In the genomic region with DNA sequence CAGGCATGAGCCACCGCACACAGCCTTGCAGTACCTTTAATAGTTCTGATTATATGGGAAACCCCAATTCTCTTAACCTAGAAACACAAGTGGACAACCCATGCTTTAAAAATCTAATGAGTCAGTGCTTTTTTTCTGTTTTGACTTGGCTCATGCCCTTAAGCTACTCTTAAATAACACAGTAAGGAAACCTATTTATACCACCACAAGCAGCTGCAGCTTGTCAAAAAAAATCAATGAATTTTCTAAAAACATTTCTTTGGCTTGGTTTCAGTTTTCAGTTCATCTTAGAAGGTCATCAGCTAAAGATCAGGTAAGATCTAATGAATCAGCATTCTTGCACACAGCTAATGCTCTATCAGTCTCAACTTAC, we compare ENCODE assay signal across 9 cellular contexts.
DNase-seq lines count a peak whose midpoint lies in the region; ATAC-seq and TF ChIP-seq lines count a peak whose summit lies in the region.
"Had no signal": no experiment of that assay in that cellular context is flagged by ENCODE, and none has a peak within 500 bp of the region (broad histone marks: within the 10 kb centered on the region; RNA-seq: fewer than 3 reads in every experiment).

No MANE protein-coding gene starts in this region.

- DNase-seq in Daoy (ENCODE audit: low read depth) (peak; percentile 37), dedifferentiated amniotic fluid mesenchymal stem cell (ENCODE audit: extremely low spot score) (peak; percentile 74), NCI-H1092 (lab: John Stamatoyannopoulos, UW) (no peak), immature natural killer cell (no peak), NCI-H510A treated with DMSO at 0.1 percent for 48 hours (lab: John Stamatoyannopoulos, UW) (no peak), A673 (ENCODE audit: low spot score) (no peak)
- DNase-seq: NCI-H1417 had no signal

- intact Hi-C loops in A673 (cut with micrococcal nuclease; ENCODE audit: unreplicated experiment): loop anchor here (5.0 kb wide), 1 partner anchor 76 kb away; no protein-coding TSS in a partner anchor

- H3K9me3 Mint-ChIP-seq in immature natural killer cell: peaks cover 0 to 2% (median 0%) of the 10 kb centered on the region in 6 donors

- no peaks in the 10 kb centered on the region for H3K36me3 Mint-ChIP-seq in immature natural killer cell

- no peak overlapping the region for H3K27ac ChIP-seq in A673 (ENCODE audit: low read depth, low read length, poor library complexity, severe bottlenecking)

- H3K4me3 Mint-ChIP-seq in immature natural killer cell: no peak overlapping the region

- peaks cover 15% of the 10 kb centered on the region for H3K4me1 ChIP-seq in A673 (ENCODE audit: insufficient read depth, low read length, poor library complexity, severe bottlenecking)

- CTCF ChIA-PET in A673 (lab: Charles Lee): no interaction called here

- peaks cover 0 to 2% (median 0%) of the 10 kb centered on the region in 3 donors for H3K27me3 Mint-ChIP-seq in immature natural killer cell (ENCODE audit: low read depth in 3 of 3)

- H3K4me1 Mint-ChIP-seq in immature natural killer cell: no peaks in the 10 kb centered on the region

- no peak overlapping the region for H3K27ac Mint-ChIP-seq in immature natural killer cell

- ATAC-seq in GM19468 (IDR thresholded peaks at IDR 0.05; ENCODE audit: extremely low read depth, unreplicated experiment) (peak; percentile 61), HG03159 (IDR thresholded peaks at IDR 0.05; ENCODE audit: unreplicated experiment) (peak; percentile 67)

- no peak for TF ChIP-seq CTCF in A673 (conservative IDR thresholded peaks at IDR 0.05; ENCODE audit: low read depth, low read length)

- no peaks in the 10 kb centered on the region for H3K9me3 ChIP-seq in A673 (ENCODE audit: low read depth, low read length, poor library complexity, severe bottlenecking)

- BruUV-seq in A673 (replicated peaks; lab: Mats Ljungman, UMichigan): no TSS peak

- no peaks in the 10 kb centered on the region for H3K36me3 ChIP-seq in A673 (ENCODE audit: insufficient read depth, low read length, poor library complexity, severe bottlenecking)

- H3K4me3 ChIP-seq in A673 (ENCODE audit: low read depth, low read length, poor library complexity, severe bottlenecking): no peak overlapping the region

- POLR2A ChIA-PET in A673 (lab: Charles Lee; ENCODE audit: low non-redundant PET): no interaction called here

- H3K27me3 ChIP-seq in A673 (replicated peaks; ENCODE audit: insufficient read depth, low read depth, low read length, poor library complexity): no peaks in the 10 kb centered on the region

Comparison
In these comparisons a context has a peak if more than half of its experiments do, and no peak if none do; other contexts are left out.
1. DNase-seq: peak in Daoy (single experiment) and dedifferentiated amniotic fluid mesenchymal stem cell (single experiment); none in NCI-H1092 (single experiment), immature natural killer cell (0 of 3), NCI-H510A treated with DMSO at 0.1 percent for 48 hours (single experiment) and A673 (single experiment).